ENCODE assay signal across 18 cellular contexts in genomic region chr3:115989927-115990326, GRCh38.
A peak's percentile ranks its signal among the peaks of the same experiment; 100 is the strongest.
DNase-seq lines count a peak whose midpoint lies in the region; ATAC-seq and TF ChIP-seq lines count a peak whose summit lies in the region.
"Had no signal": no experiment of that assay in that cellular context is flagged by ENCODE, and none has a peak within 500 bp of the region (broad histone marks: within the 10 kb centered on the region; RNA-seq: fewer than 3 reads in every experiment).

No MANE protein-coding gene starts in this region.

- H3K79me2 ChIP-seq in mammary epithelial cell (ENCODE audit: insufficient read depth, low read length): no peaks in the 10 kb centered on the region
- H3K79me2 ChIP-seq: parathyroid adenoma had no signal

- H3K4me1 ChIP-seq in mammary epithelial cell (ENCODE audit: insufficient read depth, low read length) (no peaks in the 10 kb centered on the region), breast epithelium (no peaks in the 10 kb centered on the region), body of pancreas (no peaks in the 10 kb centered on the region), upper lobe of right lung (no peaks in the 10 kb centered on the region)
- H3K4me1 ChIP-seq: gastroesophageal sphincter, parathyroid adenoma had no signal

- no peaks in the 10 kb centered on the region for H3K36me3 Mint-ChIP-seq in T-helper 2 cell treated with Interferon-gamma antibody and Interleukin-4, amounts not matched to agents 5 μg/mL and 100 μg/mL, for 36 hours (ENCODE audit: low read depth)

- dilution Hi-C loops in mammary epithelial cell (cut with HindIII; ENCODE audit: low sequenced_read_pairs): no loop called here

- CTCF ChIA-PET in mammary epithelial cell (lab: Charles Lee; ENCODE audit: low non-redundant PET): no interaction called here

- no peak overlapping the region for H3K27ac ChIP-seq in mammary epithelial cell (ENCODE audit: insufficient read depth, low read depth, low read length)
- H3K27ac ChIP-seq in breast epithelium: no peak overlapping the region
- H3K27ac ChIP-seq in body of pancreas: no peak overlapping the region
- H3K27ac ChIP-seq in upper lobe of right lung: no peak overlapping the region
- H3K27ac ChIP-seq: gastroesophageal sphincter, parathyroid adenoma had no signal

- no peaks in the 10 kb centered on the region for H3K9me3 Mint-ChIP-seq in T-helper 2 cell treated with Interferon-gamma antibody and Interleukin-4, amounts not matched to agents 5 μg/mL and 100 μg/mL, for 36 hours

- in situ Hi-C loops in mammary epithelial cell (cut with MboI; ENCODE audit: low sequenced_read_pairs in 2 of 2): no loop called here

- TF ChIP-seq POLR2A in breast epithelium (IDR thresholded peaks at IDR 0.05): no peak
- no peak for TF ChIP-seq POLR2A in body of pancreas (IDR thresholded peaks at IDR 0.05)

- H4K20me1 ChIP-seq in mammary epithelial cell (ENCODE audit: insufficient read depth, low read length): no peaks in the 10 kb centered on the region

- no peak overlapping the region for H3K9ac ChIP-seq in mammary epithelial cell (ENCODE audit: insufficient read depth, low read length)
- H3K9ac ChIP-seq: parathyroid adenoma had no signal

- peak overlapping the region; percentile 38 for H2AFZ ChIP-seq in mammary epithelial cell (ENCODE audit: low read depth, low read length)
- H2AFZ ChIP-seq: parathyroid adenoma had no signal

- DNase-seq in mammary epithelial cell (peak; percentile 72), breast epithelium (ENCODE audit: low spot score in 2 of 2) (no peak), SK-N-DZ (ENCODE audit: low spot score) (peak; percentile 32), fibroblast of the aortic adventitia (ENCODE audit: low read depth) (peak; percentile 38), stromal cell of bone marrow (ENCODE audit: low read depth) (peak; percentile 43), body of pancreas (no peak), upper lobe of right lung (no peak)
- DNase-seq in T-helper 2 cell treated with Interferon-gamma antibody and Interleukin-4, amounts not matched to agents 5 μg/mL and 100 μg/mL, for 36 hours (ENCODE audit: low spot score): no peak
- DNase-seq: ACHN; activated CD4-positive, alpha-beta T cell treated with anti-CD3 and anti-CD28 coated beads, Interleukin-2, amount 50 U/mL, for 1 hour; amniotic stem cell; Calu3; NCI-H2029 treated with DMSO at 0.1 percent for 48 hours; NK-92 treated with Interleukin-12 subunit alpha and Interleukin-12 subunit beta, amount 100 ng/mL, for 24 hours; SIG-M5; stimulated activated CD4-positive, alpha-beta T cell treated with anti-CD3 and anti-CD28 coated beads, Interleukin-12 subunit alpha, Interleukin-12 subunit beta, amount 100 ng/mL, for 4 hours had no signal

- H3K4me3 Mint-ChIP-seq in T-helper 2 cell treated with Interferon-gamma antibody and Interleukin-4, amounts not matched to agents 5 μg/mL and 100 μg/mL, for 36 hours: no peak overlapping the region

- H3K9me3 ChIP-seq in mammary epithelial cell (replicated peaks; ENCODE audit: insufficient read depth, low read length) (peaks cover 4% of the 10 kb centered on the region), breast epithelium (no peaks in the 10 kb centered on the region), body of pancreas (no peaks in the 10 kb centered on the region), upper lobe of right lung (no peaks in the 10 kb centered on the region)
- H3K9me3 ChIP-seq: gastroesophageal sphincter had no signal

- BruUV-seq in mammary epithelial cell (replicated peaks; lab: Mats Ljungman, UMichigan): no TSS peak

- no peak overlapping the region for H3K4me2 ChIP-seq in mammary epithelial cell (ENCODE audit: insufficient read depth, low read depth, low read length)

- no peak overlapping the region for H3K4me3 ChIP-seq in mammary epithelial cell (replicated peaks in 1 of 3; ENCODE audit: insufficient read depth in 1 of 3, low read depth in 2 of 3, low read length in 3 of 3)
- no peak overlapping the region for H3K4me3 ChIP-seq in breast epithelium
- H3K4me3 ChIP-seq in fibroblast of the aortic adventitia (ENCODE audit: low read depth, low read length): no peak overlapping the region
- no peak overlapping the region for H3K4me3 ChIP-seq in body of pancreas
- no peak overlapping the region for H3K4me3 ChIP-seq in upper lobe of right lung
- H3K4me3 ChIP-seq: gastroesophageal sphincter had no signal

- no peaks in the 10 kb centered on the region for H3K4me1 Mint-ChIP-seq in T-helper 2 cell treated with Interferon-gamma antibody and Interleukin-4, amounts not matched to agents 5 μg/mL and 100 μg/mL, for 36 hours (ENCODE audit: low read depth)

- WGBS in mammary epithelial cell (ENCODE audit: low coverage, missing lambda C conversion rate): 47% methylated on average over 3 of the region's 3 CpGs
- 58 to 65% methylated on average over 3 of the region's 3 CpGs for WGBS in body of pancreas, 2 donors

- TF ChIP-seq CTCF in mammary epithelial cell (conservative IDR thresholded peaks at IDR 0.05 in 1 of 2, IDR thresholded peaks at IDR 0.05 in 1 of 2; ENCODE audit: extremely low read depth in 1 of 2, insufficient read depth in 1 of 2, low read depth in 1 of 2, low read length in 2 of 2) (no peak), breast epithelium (IDR thresholded peaks at IDR 0.05) (no peak), fibroblast of the aortic adventitia (IDR thresholded peaks at IDR 0.05; ENCODE audit: insufficient read depth, low read length) (no peak), body of pancreas (IDR thresholded peaks at IDR 0.05) (no peak), upper lobe of right lung (IDR thresholded peaks at IDR 0.05) (no peak)

- ATAC-seq in body of pancreas: no peak
- ATAC-seq in upper lobe of right lung: no peak
- ATAC-seq: gastroesophageal sphincter had no signal

- no peaks in the 10 kb centered on the region for H3K27me3 ChIP-seq in mammary epithelial cell (ENCODE audit: insufficient read depth, low read length)
- H3K27me3 ChIP-seq in breast epithelium: no peaks in the 10 kb centered on the region
- no peaks in the 10 kb centered on the region for H3K27me3 ChIP-seq in body of pancreas
- H3K27me3 ChIP-seq in upper lobe of right lung: no peaks in the 10 kb centered on the region
- H3K27me3 ChIP-seq: gastroesophageal sphincter had no signal

- H3K27me3 Mint-ChIP-seq in T-helper 2 cell treated with Interferon-gamma antibody and Interleukin-4, amounts not matched to agents 5 μg/mL and 100 μg/mL, for 36 hours (ENCODE audit: low read depth): no peaks in the 10 kb centered on the region

- no peaks in the 10 kb centered on the region for H3K36me3 ChIP-seq in mammary epithelial cell (ENCODE audit: insufficient read depth, low read length)
- H3K36me3 ChIP-seq in breast epithelium: no peaks in the 10 kb centered on the region
- H3K36me3 ChIP-seq in body of pancreas (replicated peaks in 1 of 2; ENCODE audit: insufficient read depth in 1 of 2, low read depth in 2 of 2): no peaks in the 10 kb centered on the region
- no peaks in the 10 kb centered on the region for H3K36me3 ChIP-seq in upper lobe of right lung
- H3K36me3 ChIP-seq: gastroesophageal sphincter had no signal

- intact Hi-C loops in mammary epithelial cell (cut with micrococcal nuclease): loop anchor here (5.0 to 10.0 kb wide), 2 partner anchors 345 to 527 kb away; no protein-coding TSS in a partner anchor
- intact Hi-C loops in breast epithelium (cut with DNase I; ENCODE audit: low total_unique reads): no loop called here
- intact Hi-C loops in body of pancreas (cut with DNase I): no loop called here
- intact Hi-C loops in upper lobe of right lung (cut with DNase I): no loop called here

- no peak overlapping the region for H3K27ac Mint-ChIP-seq in T-helper 2 cell treated with Interferon-gamma antibody and Interleukin-4, amounts not matched to agents 5 μg/mL and 100 μg/mL, for 36 hours

Comparison
In these comparisons a context has a peak if more than half of its experiments do, and no peak if none do; other contexts are left out.
1. DNase-seq: peak in mammary epithelial cell (single experiment), SK-N-DZ (single experiment), fibroblast of the aortic adventitia (single experiment) and stromal cell of bone marrow (single experiment); none in breast epithelium (0 of 2), T-helper 2 cell treated with Interferon-gamma antibody and Interleukin-4, amounts not matched to agents 5 μg/mL and 100 μg/mL, for 36 hours (single experiment), body of pancreas (0 of 4) and upper lobe of right lung (single experiment).